ENCODE assay signal across 9 cellular contexts in the genomic region with DNA sequence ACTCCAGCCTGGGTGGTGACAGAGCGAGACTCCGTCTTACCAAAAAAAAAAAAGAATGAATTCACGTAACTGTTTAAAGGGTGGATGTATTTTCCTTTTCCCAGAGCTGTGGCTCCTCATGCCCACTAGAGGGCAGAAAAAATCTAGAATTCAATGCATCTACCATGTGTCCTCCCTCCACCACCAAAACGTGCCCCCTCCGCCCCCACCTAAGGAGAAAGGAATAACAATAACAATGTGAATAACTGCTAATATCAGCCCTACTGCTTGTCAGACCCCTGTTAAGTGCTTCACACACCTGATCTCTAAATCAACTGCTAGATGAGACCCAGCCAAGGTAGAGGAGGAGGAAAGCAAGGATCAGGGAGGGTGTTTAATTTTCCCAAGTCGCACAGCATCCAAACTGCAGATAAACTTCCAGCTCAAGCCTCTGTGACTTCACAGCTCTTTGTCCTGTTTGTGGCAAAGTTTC. TPM values are rescaled to one million over a fixed set of nuclear protein-coding genes. Genes with fewer than 3 reads are reported as not detected.
DNase-seq lines count a peak whose midpoint lies in the region; ATAC-seq and TF ChIP-seq lines count a peak whose summit lies in the region.
"Had no signal": no experiment of that assay in that cellular context is flagged by ENCODE, and none has a peak within 500 bp of the region (broad histone marks: within the 10 kb centered on the region; RNA-seq: fewer than 3 reads in every experiment).

No MANE protein-coding gene starts in this region.

- ATAC-seq in Panc1 = peak; percentile 78; the same call in 1 of the 2 replicates
- ATAC-seq in GM21447 (IDR thresholded peaks at IDR 0.05; ENCODE audit: unreplicated experiment) = no peak
- ATAC-seq in HG03378 (IDR thresholded peaks at IDR 0.05; ENCODE audit: unreplicated experiment) = no peak

- POLR2A ChIA-PET in Panc1 (lab: Charles Lee) = no interaction called here

- no peak overlapping the region for H3K27ac ChIP-seq in Panc1 (ENCODE audit: low read length)
- H3K27ac ChIP-seq in mesenchymal stem cell (ENCODE audit: low read length, poor library complexity, severe bottlenecking) = no peak overlapping the region

- no peak overlapping the region for H4K91ac ChIP-seq in mesenchymal stem cell (ENCODE audit: low read length)

- H3K27me3 ChIP-seq in Panc1 (ENCODE audit: control insufficient read depth, insufficient read depth, low read length) = no peaks in the 10 kb centered on the region
- peaks cover 3 to 4% of the 10 kb centered on the region in 2 experiments for H3K27me3 ChIP-seq in mesenchymal stem cell (ENCODE audit: control insufficient read depth in 1 of 2, insufficient read depth in 1 of 2, low read length in 2 of 2)

- H3K36me3 ChIP-seq in Panc1 (ENCODE audit: control insufficient read depth, insufficient read depth, low read length) (no peaks in the 10 kb centered on the region), mesenchymal stem cell (ENCODE audit: control insufficient read depth in 1 of 2, insufficient read depth in 2 of 2, low read depth in 1 of 2, low read length in 2 of 2) (no peaks in the 10 kb centered on the region)

- no peaks in the 10 kb centered on the region for H3K79me1 ChIP-seq in mesenchymal stem cell (replicated peaks; ENCODE audit: low read length, poor library complexity, severe bottlenecking)

- H3K9me3 ChIP-seq in Panc1 (ENCODE audit: control insufficient read depth, insufficient read depth, low read depth, low read length) (no peaks in the 10 kb centered on the region), mesenchymal stem cell (ENCODE audit: control insufficient read depth, low read length) (peaks cover 7% of the 10 kb centered on the region)

- in situ Hi-C loops in Panc1 (cut with HindIII; ENCODE audit: low pct_unique_long_range_greater_than_20kb, low sequenced_read_pairs) = no loop called here

- no peak overlapping the region for H4K8ac ChIP-seq in mesenchymal stem cell (ENCODE audit: low read length)

- no peak overlapping the region for H2BK12ac ChIP-seq in mesenchymal stem cell (ENCODE audit: low read length in 2 of 2)

- no peak overlapping the region for H2BK15ac ChIP-seq in mesenchymal stem cell (ENCODE audit: low read depth, poor library complexity, severe bottlenecking)

- H3K4me2 ChIP-seq in mesenchymal stem cell (ENCODE audit: low read length, poor library complexity, severe bottlenecking) = no peak overlapping the region

- H3K4me3 ChIP-seq in Panc1 (ENCODE audit: low read depth in 2 of 2, low read length in 2 of 2) (no peak overlapping the region), mesenchymal stem cell (ENCODE audit: insufficient read depth in 1 of 2, low read depth in 1 of 2, low read length in 2 of 2) (no peak overlapping the region)

- no peak overlapping the region for H2AFZ ChIP-seq in mesenchymal stem cell (ENCODE audit: low read depth, low read length)

- no peak overlapping the region for H3K4ac ChIP-seq in mesenchymal stem cell (ENCODE audit: low read depth in 1 of 2, low read length in 2 of 2)

- H3K23ac ChIP-seq in mesenchymal stem cell (ENCODE audit: low read length in 2 of 2) = no peak overlapping the region

- TF ChIP-seq CTCF in GM20000 (IDR thresholded peaks at IDR 0.05; ENCODE audit: extremely low read depth, missing control alignments) (peak; percentile 56), Panc1 (IDR thresholded peaks at IDR 0.05) (peak; percentile 78)

- H3K14ac ChIP-seq in mesenchymal stem cell (ENCODE audit: low read length in 2 of 2) = no peak overlapping the region

- no TSS peak for BruUV-seq in Panc1 (replicated peaks; lab: Mats Ljungman, UMichigan)

- intact Hi-C loops in Panc1 (cut with micrococcal nuclease; ENCODE audit: unreplicated experiment) = no loop called here

- 21% methylated on average over 5 of the region's 6 CpGs for WGBS in mesenchymal stem cell

- DNase-seq in CD1c-positive myeloid dendritic cell (ENCODE audit: extremely low spot score) (peak; percentile 68), GM20000 (ENCODE audit: low spot score) (peak; percentile 56), Panc1 (ENCODE audit: low read depth, low spot score) (no peak), cerebellar cortex (ENCODE audit: low spot score) (peak; percentile 30), mesenchymal stem cell (peak; percentile 70), NCI-H187 (lab: John Stamatoyannopoulos, UW) (no peak)
- DNase-seq: left cardiac atrium had no signal

- CTCF ChIA-PET in Panc1 (lab: Charles Lee) = interaction anchor here (0.7 to 0.9 kb wide), 2 partner anchors 23 to 37 kb away, joined by 3 to 6 read pairs; no protein-coding TSS in a partner anchor

- H3K4me1 ChIP-seq in Panc1 (ENCODE audit: control insufficient read depth, insufficient read depth, low read length) (no peaks in the 10 kb centered on the region; the same call in 1 of the 2 replicates), mesenchymal stem cell (ENCODE audit: control insufficient read depth, insufficient read depth, low read depth, low read length) (peaks cover 6% of the 10 kb centered on the region)

- H3K9ac ChIP-seq in mesenchymal stem cell (ENCODE audit: low read length) = no peak overlapping the region

- H2BK5ac ChIP-seq in mesenchymal stem cell (ENCODE audit: low read depth, low read length, poor library complexity, severe bottlenecking) = no peak overlapping the region

- no peak overlapping the region for H2BK120ac ChIP-seq in mesenchymal stem cell (ENCODE audit: low read depth, low read length)

- no peak overlapping the region for H2AK5ac ChIP-seq in mesenchymal stem cell (ENCODE audit: low read length, severe bottlenecking)

- no peak overlapping the region for H3K18ac ChIP-seq in mesenchymal stem cell (ENCODE audit: low read depth in 1 of 2, low read length in 2 of 2)

RNA-seq across cellular contexts. Expression of a gene that starts 20.2 kb away (rescaled TPM):
- total RNA-seq in Panc1 (2021; ENCODE audit: unreplicated experiment) = not detected
- polyA plus RNA-seq in Panc1 (2012; ENCODE audit: insufficient read length) = not detected
- 0.86 TPM for polyA plus RNA-seq in mesenchymal stem cell (2013, experiment 1 of 2)
- polyA plus RNA-seq in mesenchymal stem cell (2013, experiment 2 of 2) = 0.88 TPM

RNA-seq across cellular contexts. Expression of a gene that starts 44.6 kb away (rescaled TPM):
- total RNA-seq in Panc1 (2021; ENCODE audit: unreplicated experiment) = not detected
- not detected for polyA plus RNA-seq in Panc1 (2012; ENCODE audit: insufficient read length)
- polyA plus RNA-seq in mesenchymal stem cell (2013, experiment 1 of 2) = 13.7 TPM
- polyA plus RNA-seq in mesenchymal stem cell (2013, experiment 2 of 2) = 14.5 TPM

Comparison
In these comparisons a context has a peak if more than half of its experiments do, and no peak if none do; other contexts are left out.
1. DNase-seq: peak in CD1c-positive myeloid dendritic cell (single experiment), GM20000 (single experiment), cerebellar cortex (single experiment) and mesenchymal stem cell (single experiment); none in Panc1 (single experiment) and NCI-H187 (0 of 2).